Comparison of ENCODE assay signal across 7 cellular contexts in the genomic region with DNA sequence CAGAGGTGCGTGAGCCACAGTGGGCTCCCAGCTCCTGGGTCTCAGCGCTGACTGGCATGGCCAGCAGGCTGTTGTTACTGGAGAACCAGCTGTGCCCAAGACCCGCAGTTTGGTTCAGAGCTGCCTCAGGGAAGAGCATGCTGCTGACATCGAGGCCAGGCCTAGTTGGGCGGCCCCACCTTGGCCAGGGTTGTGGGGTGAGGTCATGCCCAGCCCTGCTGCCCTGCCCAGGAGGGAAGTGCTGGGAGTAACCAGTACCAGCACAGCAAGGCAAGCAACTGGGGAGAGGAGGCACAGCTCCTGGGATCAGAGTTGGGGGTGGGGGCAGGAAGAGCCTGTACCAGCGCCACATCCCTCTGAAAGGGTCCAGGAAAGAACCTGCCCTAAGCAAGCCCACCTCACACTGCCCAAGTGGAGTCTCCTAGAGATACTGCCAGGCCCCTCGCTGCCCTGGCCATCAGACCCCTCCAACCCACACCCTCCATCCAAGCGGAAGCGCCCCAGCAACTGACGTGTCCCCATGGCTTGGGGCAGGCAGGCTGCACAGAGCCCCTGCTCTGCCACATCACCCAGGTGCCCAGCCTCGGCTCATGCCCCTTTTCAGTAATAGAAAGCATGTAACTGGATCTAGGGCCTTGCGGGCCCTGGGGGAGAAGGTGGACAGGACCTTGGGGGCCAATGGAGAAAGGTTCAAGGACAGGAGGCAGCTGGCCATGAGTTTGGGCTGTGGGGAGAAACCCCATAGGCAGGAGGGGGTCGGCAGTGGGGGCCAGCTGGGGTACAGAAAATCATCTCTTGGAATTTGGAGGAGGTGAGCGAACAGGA. TPM values are rescaled to one million over a fixed set of nuclear protein-coding genes. Genes with fewer than 3 reads are reported as not detected.
DNase-seq lines count a peak whose midpoint lies in the region; FAIRE-seq and TF ChIP-seq lines count a peak whose summit lies in the region.
"Had no signal": no experiment of that assay in that cellular context is flagged by ENCODE, and none has a peak within 500 bp of the region (broad histone marks: within the 10 kb centered on the region; RNA-seq: fewer than 3 reads in every experiment).

No MANE protein-coding gene starts in this region.

- peak overlapping the region; percentile 53 for H3K4ac ChIP-seq in H1 (replicated peaks; ENCODE audit: insufficient read length, low read depth, low read length)

- no peak overlapping the region for H3K27ac ChIP-seq in Karpas-422 (ENCODE audit: low read length)
- H3K27ac ChIP-seq in H1 (ENCODE audit: low read depth, low read length) = no peak overlapping the region
- no peak overlapping the region for H3K27ac ChIP-seq in rectal smooth muscle tissue (ENCODE audit: low read depth, low read length)

- H4K91ac ChIP-seq in H1 (replicated peaks; ENCODE audit: insufficient read length, low read length) = no peak overlapping the region

- H3K9me2 ChIP-seq in Karpas-422 (replicated peaks; ENCODE audit: insufficient read depth, low read length) = no peaks in the 10 kb centered on the region

- no peak overlapping the region for H3K56ac ChIP-seq in H1 (replicated peaks; ENCODE audit: insufficient read length, low read depth, low read length)

- H3K23ac ChIP-seq in H1 (ENCODE audit: insufficient read length) = no peak overlapping the region

- H2AFZ ChIP-seq in Karpas-422 (ENCODE audit: low read length) = no peak overlapping the region
- H2AFZ ChIP-seq in H1 (ENCODE audit: low read length) = no peak overlapping the region

- no peak overlapping the region for H2BK15ac ChIP-seq in H1 (ENCODE audit: low read length)

- no peak overlapping the region for H3K14ac ChIP-seq in H1 (ENCODE audit: insufficient read length)

- no peak overlapping the region for H2BK5ac ChIP-seq in H1 (ENCODE audit: low read depth, low read length)

- no peak for TF ChIP-seq CTCF in H1 (IDR thresholded peaks at IDR 0.05; ENCODE audit: control extremely low read depth in 1 of 3, insufficient read depth in 1 of 3, low read depth in 1 of 3, low read length in 3 of 3)

- 72% methylated on average over 13 of the region's 14 CpGs; no CpG with 5 or more reads in 1 of the 2 experiments for WGBS in H1 (ENCODE audit: extremely low coverage in 1 of 2, insufficient coverage in 1 of 2, insufficient read length in 1 of 2, insufficient replicate concordance in 2 of 2, low coverage in 1 of 2, low lambda C conversion rate in 2 of 2, missing lambda C conversion rate in 1 of 2), 2 experiments

- H4K20me1 ChIP-seq in Karpas-422 (ENCODE audit: insufficient read depth, low read depth, low read length) = peaks cover 5% of the 10 kb centered on the region; the same call in 1 of the 2 replicates
- no peaks in the 10 kb centered on the region for H4K20me1 ChIP-seq in H1 (replicated peaks in 1 of 2; ENCODE audit: control insufficient read depth in 1 of 2, insufficient read depth in 2 of 2, low read length in 2 of 2)

- H3K27me3 ChIP-seq in Karpas-422 (ENCODE audit: low read length) = no peaks in the 10 kb centered on the region
- peaks cover 0 to 12% (median 4%) of the 10 kb centered on the region in 4 experiments; a peak in 4 of 7 replicates for H3K27me3 ChIP-seq in H1 (replicated peaks in 1 of 4; ENCODE audit: control insufficient read depth in 3 of 4, extremely low read depth in 1 of 4, insufficient read depth in 3 of 4, low read length in 3 of 4)
- no peaks in the 10 kb centered on the region for H3K27me3 ChIP-seq in rectal smooth muscle tissue (ENCODE audit: control insufficient read depth, insufficient read depth, low read length)

- H3K36me3 ChIP-seq in Karpas-422 (ENCODE audit: insufficient read depth, low read length) = no peaks in the 10 kb centered on the region
- H3K36me3 ChIP-seq in H1 (ENCODE audit: control insufficient read depth in 2 of 4, insufficient read depth in 4 of 4, low read length in 3 of 4) = no peaks in the 10 kb centered on the region
- H3K36me3 ChIP-seq in rectal smooth muscle tissue (ENCODE audit: control insufficient read depth, insufficient read depth, low read length) = no peaks in the 10 kb centered on the region

- H3K4me1 ChIP-seq in Karpas-422 (ENCODE audit: low read length) (peaks cover 4% of the 10 kb centered on the region), H1 (replicated peaks in 1 of 4; ENCODE audit: control insufficient read depth in 3 of 4, insufficient read depth in 4 of 4, low read length in 3 of 4) (peaks cover 0 to 18% (median 10%) of the 10 kb centered on the region in 4 experiments; a peak in 6 of 7 replicates), rectal smooth muscle tissue (ENCODE audit: control insufficient read depth, insufficient read depth, low read length) (no peaks in the 10 kb centered on the region)

- H3K79me2 ChIP-seq in Karpas-422 (ENCODE audit: low read length) (no peaks in the 10 kb centered on the region), H1 (ENCODE audit: control insufficient read depth in 1 of 2, insufficient read depth in 2 of 2, low read length in 2 of 2) (no peaks in the 10 kb centered on the region)

- H2BK120ac ChIP-seq in H1 (replicated peaks; ENCODE audit: low read depth, low read length) = no peak overlapping the region

- no peak overlapping the region for H4K5ac ChIP-seq in H1 (ENCODE audit: insufficient read length, low read depth, low read length)

- DNase-seq in Karpas-422 = no peak
- no peak for DNase-seq in H1 (ENCODE audit: low read depth in 1 of 2, low spot score in 2 of 2)
- no peak for DNase-seq in SIG-M5 treated with dmso at 0.1 percent for 504 hours (lab: John Stamatoyannopoulos, UW; ENCODE audit: unreplicated experiment)
- no peak for DNase-seq in GM19239 (ENCODE audit: insufficient read length, low spot score)
- no peak for DNase-seq in G401 (ENCODE audit: low spot score)

- no peak overlapping the region for H2BK20ac ChIP-seq in H1 (ENCODE audit: low read length)

- H3K79me1 ChIP-seq in H1 (ENCODE audit: low read depth, low read length) = no peaks in the 10 kb centered on the region

- CTCF ChIA-PET in H1 (lab: Charles Lee; ENCODE audit: partially characterized antibody) = interaction anchor here (0.8 to 14.6 kb wide), 7 partner anchors 9 to 163 kb away, joined by 3 to 144 read pairs (median 7); partner anchors contain the start of genes CCDC102A and POLR2C

- TF ChIP-seq RAD21 in H1 (IDR thresholded peaks at IDR 0.05 in 1 of 2, conservative IDR thresholded peaks at IDR 0.05 in 1 of 2; ENCODE audit: low read depth in 2 of 2, low read length in 2 of 2) = no peak

- no peaks in the 10 kb centered on the region for H3K9me3 ChIP-seq in Karpas-422 (ENCODE audit: low read length)
- H3K9me3 ChIP-seq in H1 (ENCODE audit: insufficient read depth in 2 of 2, low read depth in 1 of 2, low read length in 1 of 2) = peaks cover 3 to 6% of the 10 kb centered on the region in 2 experiments; a peak in 1 of 4 replicates

- H3K4me2 ChIP-seq in Karpas-422 (ENCODE audit: low read depth, low read length, poor library complexity, severe bottlenecking) (peak overlapping the region; percentile 63), H1 (ENCODE audit: insufficient read depth in 1 of 2, low read depth in 2 of 2, low read length in 2 of 2) (peak overlapping the region; percentile 59 to 89)

- H3K9ac ChIP-seq in Karpas-422 (ENCODE audit: low read length) (peak overlapping the region; percentile 54), H1 (replicated peaks in 1 of 4; ENCODE audit: extremely low read depth in 1 of 4, low read depth in 3 of 4, low read length in 3 of 4) (no peak overlapping the region), rectal smooth muscle tissue (ENCODE audit: low read length) (peak overlapping the region; percentile 86)

- no peak for TF ChIP-seq POLR2A in H1 (IDR thresholded peaks at IDR 0.05; ENCODE audit: control extremely low read depth in 1 of 2, low read depth in 2 of 2, low read length in 2 of 2)

- TF ChIP-seq EP300 in H1 (IDR thresholded peaks at IDR 0.05; ENCODE audit: borderline replicate concordance in 1 of 2, low read depth in 2 of 2, low read length in 2 of 2) = no peak

- no peak overlapping the region for H4K8ac ChIP-seq in H1 (ENCODE audit: extremely low read depth, insufficient read depth, low read length)

- H3K4me3 ChIP-seq in Karpas-422 (ENCODE audit: low read length) (peak overlapping the region; percentile 61; the same call in 1 of the 2 replicates), H1 (ENCODE audit: extremely low read depth in 1 of 4, insufficient read depth in 2 of 4, low read depth in 3 of 4, low read length in 4 of 4) (peak overlapping the region; percentile 53 to 79 (median 72)), rectal smooth muscle tissue (ENCODE audit: low read length) (peak overlapping the region; percentile 84)

- peaks cover 9% of the 10 kb centered on the region; the same call in 1 of the 2 replicates for H3K23me2 ChIP-seq in H1 (ENCODE audit: low read depth, low read length)

- H2AK5ac ChIP-seq in H1 (ENCODE audit: low read depth, low read length) = no peak overlapping the region

- peak overlapping the region; percentile 43; the same call in 1 of the 2 replicates for H2BK12ac ChIP-seq in H1 (ENCODE audit: low read depth, low read length)

- no peak overlapping the region for H3K18ac ChIP-seq in H1 (ENCODE audit: extremely low read depth, low read length)

- POLR2A ChIA-PET in H1 (lab: Charles Lee; ENCODE audit: partially characterized antibody) = interaction anchor here (0.7 to 1.8 kb wide), 10 partner anchors 11 to 52 kb away, joined by 3 to 6 read pairs (median 4); no protein-coding TSS in a partner anchor

- in situ Hi-C loops in G401 (cut with HindIII; ENCODE audit: low sequenced_read_pairs) = no loop called here

- no peak for FAIRE-seq in H1 (lab: Jason Lieb, UNC)
- FAIRE-seq in GM19239 (lab: Jason Lieb, UNC) = no peak
- FAIRE-seq: islet of Langerhans had no signal

RNA-seq across cellular contexts. Expression of gene DOK4, which starts 1.0 kb away (rescaled TPM):
- 3.2 and 3.4 TPM in 2 replicates for total RNA-seq in Karpas-422 (2014; rRNA removed; shearing (Covaris generic); ENCODE audit: low replicate concordance)
- total RNA-seq in H1 (2021; fragmentation: NEBNext Ultra II Directional; extraction: Animal tissue kit (Norgen Biotek cat#: 25700)) = 28.9 and 29.9 TPM in 2 replicates
- 24.0 and 29.5 TPM in 2 replicates for polyA plus RNA-seq in H1 (2011; rRNA removed)
- 30.4 TPM for polyA plus RNA-seq in H1 (2011; cell fraction: cytosol; rRNA removed)
- 46.7 TPM for polyA plus RNA-seq in H1 (2011; cell fraction: nucleus; rRNA removed)
- 20.5 to 27.4 TPM (median 25.8 TPM) in 4 replicates for polyA plus RNA-seq in H1 (2012, experiment 1 of 2)
- 20.5 TPM for polyA plus RNA-seq in H1 (2012, experiment 2 of 2)
- polyA plus RNA-seq in H1 (2013, experiment 1 of 2) = 13.6 TPM
- polyA plus RNA-seq in H1 (2013, experiment 2 of 2) = 13.6 TPM
- 24.3 and 27.0 TPM in 2 replicates for polyA minus RNA-seq in H1 (2011; rRNA and poly(A)+ RNA removed)
- 14.3 TPM for polyA minus RNA-seq in H1 (2011; cell fraction: cytosol; rRNA and poly(A)+ RNA removed)
- polyA minus RNA-seq in H1 (2011; cell fraction: nucleus; rRNA and poly(A)+ RNA removed) = 11.3 TPM
- 33.7 and 45.5 TPM in 2 replicates for total RNA-seq in G401 (2014; rRNA removed; shearing (Covaris generic))

RNA-seq across cellular contexts. Expression of gene POLR2C, which starts 22.8 kb away (rescaled TPM):
- 75.5 and 87.6 TPM in 2 replicates for total RNA-seq in Karpas-422 (2014; rRNA removed; shearing (Covaris generic); ENCODE audit: low replicate concordance)
- total RNA-seq in H1 (2021; fragmentation: NEBNext Ultra II Directional; extraction: Animal tissue kit (Norgen Biotek cat#: 25700)) = 71.2 and 72.5 TPM in 2 replicates
- 132 and 149 TPM in 2 replicates for polyA plus RNA-seq in H1 (2011; rRNA removed)
- polyA plus RNA-seq in H1 (2011; cell fraction: cytosol; rRNA removed) = 174 TPM
- polyA plus RNA-seq in H1 (2011; cell fraction: nucleus; rRNA removed) = 155 TPM
- polyA plus RNA-seq in H1 (2012, experiment 1 of 2) = 73.1 to 103 TPM (median 99.7 TPM) in 4 replicates
- 88.7 TPM for polyA plus RNA-seq in H1 (2012, experiment 2 of 2)
- 41.8 TPM for polyA plus RNA-seq in H1 (2013, experiment 1 of 2)
- 43.3 TPM for polyA plus RNA-seq in H1 (2013, experiment 2 of 2)
- polyA minus RNA-seq in H1 (2011; rRNA and poly(A)+ RNA removed) = 234 and 245 TPM in 2 replicates
- 126 TPM for polyA minus RNA-seq in H1 (2011; cell fraction: cytosol; rRNA and poly(A)+ RNA removed)
- polyA minus RNA-seq in H1 (2011; cell fraction: nucleus; rRNA and poly(A)+ RNA removed) = 89.2 TPM
- 240 and 319 TPM in 2 replicates for total RNA-seq in G401 (2014; rRNA removed; shearing (Covaris generic))

RNA-seq across cellular contexts. Expression of gene COQ9, which starts 38.0 kb away (rescaled TPM):
- total RNA-seq in Karpas-422 (2014; rRNA removed; shearing (Covaris generic); ENCODE audit: low replicate concordance) = 39.5 and 46.9 TPM in 2 replicates
- 31.7 and 33.3 TPM in 2 replicates for total RNA-seq in H1 (2021; fragmentation: NEBNext Ultra II Directional; extraction: Animal tissue kit (Norgen Biotek cat#: 25700))
- 47.9 and 60.3 TPM in 2 replicates for polyA plus RNA-seq in H1 (2011; rRNA removed)
- polyA plus RNA-seq in H1 (2011; cell fraction: cytosol; rRNA removed) = 64.5 TPM
- 77.8 TPM for polyA plus RNA-seq in H1 (2011; cell fraction: nucleus; rRNA removed)
- 35.5 to 44.0 TPM (median 38.3 TPM) in 4 replicates for polyA plus RNA-seq in H1 (2012, experiment 1 of 2)
- 36.3 TPM for polyA plus RNA-seq in H1 (2012, experiment 2 of 2)
- polyA plus RNA-seq in H1 (2013, experiment 1 of 2) = 29.5 TPM
- 29.6 TPM for polyA plus RNA-seq in H1 (2013, experiment 2 of 2)
- polyA minus RNA-seq in H1 (2011; rRNA and poly(A)+ RNA removed) = 46.9 and 50.7 TPM in 2 replicates
- 25.1 TPM for polyA minus RNA-seq in H1 (2011; cell fraction: cytosol; rRNA and poly(A)+ RNA removed)
- polyA minus RNA-seq in H1 (2011; cell fraction: nucleus; rRNA and poly(A)+ RNA removed) = 25.1 TPM
- total RNA-seq in G401 (2014; rRNA removed; shearing (Covaris generic)) = 46.3 and 60.4 TPM in 2 replicates

RNA-seq across cellular contexts. Expression of gene CIAPIN1, which starts 38.1 kb away (rescaled TPM):
- total RNA-seq in Karpas-422 (2014; rRNA removed; shearing (Covaris generic); ENCODE audit: low replicate concordance) = 37.7 and 70.6 TPM in 2 replicates
- total RNA-seq in H1 (2021; fragmentation: NEBNext Ultra II Directional; extraction: Animal tissue kit (Norgen Biotek cat#: 25700)) = 83.6 and 90.7 TPM in 2 replicates
- 64.0 and 76.8 TPM in 2 replicates for polyA plus RNA-seq in H1 (2011; rRNA removed)
- 74.2 TPM for polyA plus RNA-seq in H1 (2011; cell fraction: cytosol; rRNA removed)
- 56.1 TPM for polyA plus RNA-seq in H1 (2011; cell fraction: nucleus; rRNA removed)
- 72.0 to 81.5 TPM (median 74.4 TPM) in 4 replicates for polyA plus RNA-seq in H1 (2012, experiment 1 of 2)
- 84.8 TPM for polyA plus RNA-seq in H1 (2012, experiment 2 of 2)
- 45.2 TPM for polyA plus RNA-seq in H1 (2013, experiment 1 of 2)
- 43.4 TPM for polyA plus RNA-seq in H1 (2013, experiment 2 of 2)
- polyA minus RNA-seq in H1 (2011; rRNA and poly(A)+ RNA removed) = 71.0 and 75.1 TPM in 2 replicates
- 26.4 TPM for polyA minus RNA-seq in H1 (2011; cell fraction: cytosol; rRNA and poly(A)+ RNA removed)
- 30.0 TPM for polyA minus RNA-seq in H1 (2011; cell fraction: nucleus; rRNA and poly(A)+ RNA removed)
- total RNA-seq in G401 (2014; rRNA removed; shearing (Covaris generic)) = 152 and 156 TPM in 2 replicates

RNA-seq across cellular contexts. Expression of gene CCDC102A, which starts 51.1 kb away (rescaled TPM):
- 5.9 and 25.7 TPM in 2 replicates for total RNA-seq in Karpas-422 (2014; rRNA removed; shearing (Covaris generic); ENCODE audit: low replicate concordance)
- total RNA-seq in H1 (2021; fragmentation: NEBNext Ultra II Directional; extraction: Animal tissue kit (Norgen Biotek cat#: 25700)) = 3.5 and 4.0 TPM in 2 replicates
- polyA plus RNA-seq in H1 (2011; rRNA removed) = 7.5 and 10.5 TPM in 2 replicates
- polyA plus RNA-seq in H1 (2011; cell fraction: cytosol; rRNA removed) = 7.6 TPM
- 9.3 TPM for polyA plus RNA-seq in H1 (2011; cell fraction: nucleus; rRNA removed)
- 2.3 to 5.0 TPM (median 4.0 TPM) in 4 replicates for polyA plus RNA-seq in H1 (2012, experiment 1 of 2)
- 4.5 TPM for polyA plus RNA-seq in H1 (2012, experiment 2 of 2)
- polyA plus RNA-seq in H1 (2013, experiment 1 of 2) = 1.3 TPM
- 1.3 TPM for polyA plus RNA-seq in H1 (2013, experiment 2 of 2)
- polyA minus RNA-seq in H1 (2011; rRNA and poly(A)+ RNA removed) = 1.7 and 1.9 TPM in 2 replicates
- 2.7 TPM for polyA minus RNA-seq in H1 (2011; cell fraction: cytosol; rRNA and poly(A)+ RNA removed)
- polyA minus RNA-seq in H1 (2011; cell fraction: nucleus; rRNA and poly(A)+ RNA removed) = 2.6 TPM
- total RNA-seq in G401 (2014; rRNA removed; shearing (Covaris generic)) = 25.0 and 26.7 TPM in 2 replicates

Comparison
In these comparisons a context has a peak if more than half of its experiments do, and no peak if none do; other contexts are left out.
1. H3K9ac ChIP-seq: peak in Karpas-422 (single experiment) and rectal smooth muscle tissue (single experiment); none in H1 (0 of 4).
2. Peak in every context shown above with its lines, with median percentiles within 50 percentile points of each other: H3K4me3 ChIP-seq.